15 cellular contexts compared by ENCODE assay signal in genomic region chr4:173415092-173415491, GRCh38. TPM values are rescaled to one million over a fixed set of nuclear protein-coding genes. Genes with fewer than 3 reads are reported as not detected.
DNase-seq lines count a peak whose midpoint lies in the region; ATAC-seq, FAIRE-seq and TF ChIP-seq lines count a peak whose summit lies in the region.
"Had no signal": no experiment of that assay in that cellular context is flagged by ENCODE, and none has a peak within 500 bp of the region (broad histone marks: within the 10 kb centered on the region; RNA-seq: fewer than 3 reads in every experiment).

No MANE protein-coding gene starts in this region.

- no peaks in the 10 kb centered on the region for H3K27me3 ChIP-seq in bronchial epithelial cell (ENCODE audit: control insufficient read depth, insufficient read depth, low read length)
- H3K27me3 ChIP-seq in layer of hippocampus (ENCODE audit: control insufficient read depth, insufficient read depth, low read length) = no peaks in the 10 kb centered on the region
- H3K27me3 ChIP-seq in upper lobe of right lung = no peaks in the 10 kb centered on the region
- H3K27me3 ChIP-seq: Peyer's patch had no signal

- DNase-seq in Right ventricle myocardium inferior (ENCODE audit: missing footprints) (no peak), cardiac septum (ENCODE audit: low spot score) (no peak), bronchial epithelial cell (ENCODE audit: low read depth) (peak; percentile 69), upper lobe of right lung (no peak)
- no peak for DNase-seq in stimulated activated CD4-positive, alpha-beta T cell treated with anti-CD3 and anti-CD28 coated beads, Interleukin-4, amount 100 ng/mL, for 24 hours
- DNase-seq in stimulated activated naive CD8-positive, alpha-beta T cell treated with anti-CD3 and anti-CD28 coated beads, Interleukin-15, amount 100 ng/mL, for 72 hours = no peak
- DNase-seq: 8988T; Calu3; left colon; NCI-H1105; Peyer's patch; stimulated activated CD4-positive, alpha-beta T cell treated with anti-CD3 and anti-CD28 coated beads, Interleukin-12 subunit alpha, Interleukin-12 subunit beta, amount 100 ng/mL, for 4 hours; trophoblast cell had no signal

- H3K4me3 ChIP-seq in bronchial epithelial cell (ENCODE audit: low read depth, low read length) = no peak overlapping the region
- H3K4me3 ChIP-seq in upper lobe of right lung = no peak overlapping the region
- H3K4me3 ChIP-seq: Peyer's patch had no signal

- peaks cover 8% of the 10 kb centered on the region for H3K4me1 ChIP-seq in upper lobe of right lung
- H3K4me1 ChIP-seq: Peyer's patch had no signal

- no peaks in the 10 kb centered on the region for H3K9me3 Mint-ChIP-seq in stimulated activated naive CD8-positive, alpha-beta T cell treated with anti-CD3 and anti-CD28 coated beads, Interleukin-15, amount 100 ng/mL, for 72 hours

- H3K27me3 Mint-ChIP-seq in stimulated activated naive CD8-positive, alpha-beta T cell treated with anti-CD3 and anti-CD28 coated beads, Interleukin-15, amount 100 ng/mL, for 72 hours = no peaks in the 10 kb centered on the region

- peak; percentile 47 for ATAC-seq in Right ventricle myocardium inferior
- peak; percentile 50 for ATAC-seq in upper lobe of right lung
- no peak for ATAC-seq in stimulated activated naive CD8-positive, alpha-beta T cell treated with anti-CD3 and anti-CD28 coated beads, Interleukin-15, amount 100 ng/mL, for 72 hours
- no peak for ATAC-seq in HG03469 (IDR thresholded peaks at IDR 0.05; ENCODE audit: unreplicated experiment)
- ATAC-seq: left colon had no signal

- H3K27ac ChIP-seq in layer of hippocampus (ENCODE audit: low read depth, low read length) (peak overlapping the region; percentile 49), upper lobe of right lung (peak overlapping the region; percentile 55)

- H3K4me1 Mint-ChIP-seq in stimulated activated naive CD8-positive, alpha-beta T cell treated with anti-CD3 and anti-CD28 coated beads, Interleukin-15, amount 100 ng/mL, for 72 hours = no peaks in the 10 kb centered on the region

- FAIRE-seq in bronchial epithelial cell (lab: Jason Lieb, UNC) = no peak

- no peaks in the 10 kb centered on the region for H3K9me3 ChIP-seq in upper lobe of right lung
- H3K9me3 ChIP-seq: Peyer's patch had no signal

- TF ChIP-seq CTCF in bronchial epithelial cell (IDR thresholded peaks at IDR 0.05; ENCODE audit: insufficient read depth, low read length, severe bottlenecking) (no peak), upper lobe of right lung (IDR thresholded peaks at IDR 0.05) (no peak)

- no peaks in the 10 kb centered on the region for H3K36me3 ChIP-seq in bronchial epithelial cell (ENCODE audit: control insufficient read depth, insufficient read depth, low read length)
- no peaks in the 10 kb centered on the region for H3K36me3 ChIP-seq in upper lobe of right lung
- H3K36me3 ChIP-seq: Peyer's patch had no signal

- intact Hi-C loops in Right ventricle myocardium inferior (cut with DNase I) (loop anchor here (5.0 kb wide), 1 partner anchor 403 kb away; no protein-coding TSS in a partner anchor), cardiac septum (cut with DNase I) (no loop called here), upper lobe of right lung (cut with DNase I) (loop anchor here (5.0 kb wide), 1 partner anchor 98 kb away; no protein-coding TSS in a partner anchor)

- no peak overlapping the region for H3K4me3 Mint-ChIP-seq in stimulated activated naive CD8-positive, alpha-beta T cell treated with anti-CD3 and anti-CD28 coated beads, Interleukin-15, amount 100 ng/mL, for 72 hours

- no peak overlapping the region for H3K27ac Mint-ChIP-seq in stimulated activated naive CD8-positive, alpha-beta T cell treated with anti-CD3 and anti-CD28 coated beads, Interleukin-15, amount 100 ng/mL, for 72 hours

RNA-seq across cellular contexts. Expression of gene SCRG1, which starts 16.2 kb away (rescaled TPM):
- total RNA-seq in Right ventricle myocardium inferior = 0.76 TPM
- 1.1 TPM for total RNA-seq in cardiac septum
- total RNA-seq in bronchial epithelial cell = not detected in 2 replicates
- not detected for total RNA-seq in upper lobe of right lung
- total RNA-seq: Calu3, Peyer's patch had no signal

RNA-seq across cellular contexts. Expression of gene SAP30, which starts 44.3 kb away (rescaled TPM):
- total RNA-seq in Right ventricle myocardium inferior (14.6 TPM), cardiac septum (20.1 TPM), bronchial epithelial cell (5.9 and 11.1 TPM in 2 replicates), upper lobe of right lung (15.3 TPM)

Comparison
In these comparisons a context has a peak if more than half of its experiments do, and no peak if none do; other contexts are left out.
1. ATAC-seq: peak in Right ventricle myocardium inferior (single experiment) and upper lobe of right lung (single experiment); none in stimulated activated naive CD8-positive, alpha-beta T cell treated with anti-CD3 and anti-CD28 coated beads, Interleukin-15, amount 100 ng/mL, for 72 hours (single experiment) and HG03469 (single experiment).